15 cellular contexts compared by ENCODE assay signal in the genomic region with DNA sequence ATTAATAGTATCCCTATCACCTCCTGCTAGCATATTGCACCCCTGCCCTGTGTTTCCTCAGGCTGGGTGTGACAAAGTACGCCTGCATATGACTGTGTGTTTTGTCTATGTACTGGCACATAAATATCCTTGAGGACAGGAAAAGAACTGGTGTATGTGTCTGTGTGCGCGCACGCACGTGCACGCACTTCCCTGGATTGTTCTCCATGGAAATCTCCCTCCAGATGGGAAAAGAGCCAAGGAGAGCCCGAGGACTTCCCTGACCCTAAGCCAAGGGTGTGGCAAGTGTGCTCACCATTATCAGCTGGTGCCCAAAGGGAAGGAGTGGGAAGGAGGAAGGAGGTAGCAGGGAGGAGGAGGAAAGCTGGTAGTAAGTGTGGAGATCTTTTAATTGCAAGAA.
DNase-seq lines count a peak whose midpoint lies in the region; ATAC-seq and TF ChIP-seq lines count a peak whose summit lies in the region.
"Had no signal": no experiment of that assay in that cellular context is flagged by ENCODE, and none has a peak within 500 bp of the region (broad histone marks: within the 10 kb centered on the region; RNA-seq: fewer than 3 reads in every experiment).

No MANE protein-coding gene starts in this region.

- ATAC-seq in heart right ventricle = peak; percentile 75 to 91 (median 86)
- peak; percentile 64 for ATAC-seq in aorta (ENCODE audit: low FRiP score)
- ATAC-seq in HG03442 (IDR thresholded peaks at IDR 0.05; ENCODE audit: unreplicated experiment) = no peak

- peak; percentile 84 for DNase-seq in MCF 10A (ENCODE audit: unreplicated experiment)
- no peak for DNase-seq in mammary epithelial cell
- peak; percentile 48 to 66 for DNase-seq in heart right ventricle
- DNase-seq in aorta = no peak
- DNase-seq in activated T-cell treated with anti-CD3 and anti-CD28 coated beads for 4 hours = no peak
- DNase-seq in DMS114 treated with DMSO at 0.1 percent for 48 hours (lab: John Stamatoyannopoulos, UW; ENCODE audit: unreplicated experiment) = no peak
- DNase-seq: activated CD4-positive, CD25-positive, alpha-beta regulatory T cell; anterior cingulate cortex; Calu3; GF-D8; naive B cell; NCI-H1092 treated with DMSO at 0.1 percent for 48 hours had no signal

- H3K27ac ChIP-seq in mammary epithelial cell (ENCODE audit: insufficient read depth, low read depth, low read length) (no peak overlapping the region), heart right ventricle (peak overlapping the region in 4 of 10 donors; percentile 6 to 16 (median 6)), muscle layer of duodenum (ENCODE audit: low read length) (peak overlapping the region; percentile 30), aorta (ENCODE audit: low read depth in 1 of 2, low read length in 2 of 2) (no peak overlapping the region)
- H3K27ac ChIP-seq: SK-N-MC had no signal

- BruUV-seq in MCF 10A (replicated peaks; lab: Mats Ljungman, UMichigan) (no TSS peak), mammary epithelial cell (replicated peaks; lab: Mats Ljungman, UMichigan) (no TSS peak)

- 80% methylated on average over 7 of the region's 7 CpGs for WGBS in mammary epithelial cell (ENCODE audit: low coverage, missing lambda C conversion rate)
- 37 to 38% methylated on average over 7 of the region's 7 CpGs for WGBS in heart right ventricle, 2 donors
- 79 to 83% methylated on average over 7 of the region's 7 CpGs for WGBS in aorta, 2 donors

- no peak overlapping the region for H2AFZ ChIP-seq in mammary epithelial cell (ENCODE audit: low read depth, low read length)

- H3K27ac Mint-ChIP-seq in MCF 10A (ENCODE audit: low read depth, unreplicated experiment) = no peak overlapping the region

- H3K36me3 ChIP-seq in mammary epithelial cell (ENCODE audit: insufficient read depth, low read length) (no peaks in the 10 kb centered on the region), heart right ventricle (no peaks in the 10 kb centered on the region), muscle layer of duodenum (ENCODE audit: control insufficient read depth in 1 of 2, insufficient read depth in 2 of 2, low read length in 2 of 2) (no peaks in the 10 kb centered on the region), aorta (ENCODE audit: control insufficient read depth in 1 of 2, insufficient read depth in 2 of 2, low read length in 1 of 2) (no peaks in the 10 kb centered on the region)

- H3K4me2 ChIP-seq in mammary epithelial cell (ENCODE audit: insufficient read depth, low read depth, low read length) = no peak overlapping the region

- H3K9me3 ChIP-seq in mammary epithelial cell (replicated peaks; ENCODE audit: insufficient read depth, low read length) (no peaks in the 10 kb centered on the region), heart right ventricle (no peaks in the 10 kb centered on the region), muscle layer of duodenum (ENCODE audit: control insufficient read depth in 1 of 2, low read length in 2 of 2) (no peaks in the 10 kb centered on the region), aorta (ENCODE audit: control insufficient read depth, low read length) (no peaks in the 10 kb centered on the region)

- H3K4me3 ChIP-seq in mammary epithelial cell (replicated peaks in 1 of 3; ENCODE audit: insufficient read depth in 1 of 3, low read depth in 2 of 3, low read length in 3 of 3) = no peak overlapping the region
- no peak overlapping the region for H3K4me3 ChIP-seq in heart right ventricle
- no peak overlapping the region for H3K4me3 ChIP-seq in muscle layer of duodenum (ENCODE audit: low read depth in 1 of 2, low read length in 2 of 2)
- H3K4me3 ChIP-seq in aorta (ENCODE audit: low read length in 2 of 2) = no peak overlapping the region
- H3K4me3 ChIP-seq: SK-N-MC had no signal

- H3K9ac ChIP-seq in mammary epithelial cell (ENCODE audit: insufficient read depth, low read length) = no peak overlapping the region

- in situ Hi-C loops in mammary epithelial cell (cut with MboI; ENCODE audit: low sequenced_read_pairs in 2 of 2) = no loop called here

- H3K27me3 ChIP-seq in mammary epithelial cell (ENCODE audit: insufficient read depth, low read length) (no peaks in the 10 kb centered on the region), heart right ventricle (no peaks in the 10 kb centered on the region), muscle layer of duodenum (ENCODE audit: low read depth, low read length) (no peaks in the 10 kb centered on the region), aorta (ENCODE audit: control insufficient read depth in 1 of 2, insufficient read depth in 2 of 2, low read length in 1 of 2) (no peaks in the 10 kb centered on the region)

- dilution Hi-C loops in mammary epithelial cell (cut with HindIII; ENCODE audit: low sequenced_read_pairs) = no loop called here

- no peaks in the 10 kb centered on the region for H3K27me3 Mint-ChIP-seq in MCF 10A (ENCODE audit: insufficient read depth, unreplicated experiment)
- H3K27me3 Mint-ChIP-seq: naive B cell had no signal

- no peak overlapping the region for H3K4me3 Mint-ChIP-seq in MCF 10A (ENCODE audit: unreplicated experiment)
- H3K4me3 Mint-ChIP-seq: naive B cell had no signal

- H3K4me1 ChIP-seq in mammary epithelial cell (ENCODE audit: insufficient read depth, low read length) (peaks cover 13% of the 10 kb centered on the region), heart right ventricle (peaks cover 0 to 63% (median 47%) of the 10 kb centered on the region in 9 donors), muscle layer of duodenum (ENCODE audit: control insufficient read depth in 1 of 2, insufficient read depth in 2 of 2, low read length in 2 of 2) (no peaks in the 10 kb centered on the region), aorta (ENCODE audit: control insufficient read depth in 1 of 2, insufficient read depth in 2 of 2, low read length in 2 of 2) (peaks cover 0 to 2% of the 10 kb centered on the region in 2 donors)

- intact Hi-C loops in MCF 10A (cut with micrococcal nuclease) = loop anchor here (10.0 kb wide), 1 partner anchor 133 kb away; no protein-coding TSS in a partner anchor
- intact Hi-C loops in mammary epithelial cell (cut with micrococcal nuclease) = no loop called here
- intact Hi-C loops in heart right ventricle (cut with DNase I) = loop anchor here in 2 of 10 donors (5.0 to 10.0 kb wide), 2 partner anchors 57 to 100 kb away; no protein-coding TSS in a partner anchor
- intact Hi-C loops in aorta (cut with DNase I) = no loop called here

- H4K20me1 ChIP-seq in mammary epithelial cell (ENCODE audit: insufficient read depth, low read length) = no peaks in the 10 kb centered on the region

- peaks cover 31% of the 10 kb centered on the region for H3K79me2 ChIP-seq in mammary epithelial cell (ENCODE audit: insufficient read depth, low read length)

- peaks cover 28% of the 10 kb centered on the region for H3K4me1 Mint-ChIP-seq in MCF 10A (ENCODE audit: insufficient read depth, unreplicated experiment)

- CTCF ChIA-PET in MCF 10A (lab: Yijun Ruan, JAX) = interaction anchor here (0.6 to 1.7 kb wide), 4 partner anchors 8 to 78 kb away, joined by 3 to 6 read pairs (median 4); no protein-coding TSS in a partner anchor
- CTCF ChIA-PET in mammary epithelial cell (lab: Charles Lee; ENCODE audit: low non-redundant PET) = no interaction called here

- POLR2A ChIA-PET in MCF 10A (lab: Yijun Ruan, JAX) = interaction anchor here (0.7 to 7.9 kb wide), 10 partner anchors 8 to 570 kb away, joined by 3 to 101 read pairs (median 4); no protein-coding TSS in a partner anchor

- no peak for TF ChIP-seq CTCF in MCF 10A (IDR thresholded peaks at IDR 0.05; ENCODE audit: unreplicated experiment)
- no peak for TF ChIP-seq CTCF in mammary epithelial cell (conservative IDR thresholded peaks at IDR 0.05 in 1 of 2, IDR thresholded peaks at IDR 0.05 in 1 of 2; ENCODE audit: extremely low read depth in 1 of 2, insufficient read depth in 1 of 2, low read depth in 1 of 2, low read length in 2 of 2)
- no peak for TF ChIP-seq CTCF in heart right ventricle (IDR thresholded peaks at IDR 0.05)

- H3K36me3 Mint-ChIP-seq in MCF 10A (ENCODE audit: insufficient read depth, unreplicated experiment) = no peaks in the 10 kb centered on the region

- H3K9me3 Mint-ChIP-seq in MCF 10A (ENCODE audit: unreplicated experiment) = peaks cover 8% of the 10 kb centered on the region

Comparison
In these comparisons a context has a peak if more than half of its experiments do, and no peak if none do; other contexts are left out.
1. DNase-seq: peak in MCF 10A (single experiment) and heart right ventricle (2 of 2); none in mammary epithelial cell (single experiment), aorta (0 of 2), activated T-cell treated with anti-CD3 and anti-CD28 coated beads for 4 hours (single experiment) and DMS114 treated with DMSO at 0.1 percent for 48 hours (single experiment).